17 cellular contexts compared by ENCODE assay signal in genomic region chr17:39662551-39663339, GRCh38. TPM values are rescaled to one million over a fixed set of nuclear protein-coding genes. Genes with fewer than 3 reads are reported as not detected.
A peak's percentile ranks its signal among the peaks of the same experiment; 100 is the strongest.
DNase-seq lines count a peak whose midpoint lies in the region; TF ChIP-seq lines count a peak whose summit lies in the region.
"Had no signal": no experiment of that assay in that cellular context is flagged by ENCODE, and none has a peak within 500 bp of the region (broad histone marks: within the 10 kb centered on the region; RNA-seq: fewer than 3 reads in every experiment).

No MANE protein-coding gene starts in this region.

- H3K27me3 ChIP-seq in dorsolateral prefrontal cortex (peaks cover 0 to 12% (median 0%) of the 10 kb centered on the region in 45 donors), mucosa of stomach (ENCODE audit: control insufficient read depth, insufficient read depth, low read length) (peaks cover 28% of the 10 kb centered on the region)

- H3K9me3 Mint-ChIP-seq in activated T-cell treated with anti-CD3 and anti-CD28 coated beads, Interleukin-2, amount 50 U/mL, for 24 hours, result no peaks in the 10 kb centered on the region
- H3K9me3 Mint-ChIP-seq: activated naive CD4-positive, alpha-beta T cell treated with anti-CD3 and anti-CD28 coated beads, Interleukin-2, amount 50 U/mL, for 24 hours; immature natural killer cell; naive thymus-derived CD4-positive, alpha-beta T cell; stimulated activated memory B cell treated with anti-CD40 and anti-IgM and Interleukin-4, amounts not matched to agents 10 μg/mL and 1 μg/mL and 100 μg/mL, for 72 hours had no signal

- no peaks in the 10 kb centered on the region for H3K9me3 ChIP-seq in HEK293 (ENCODE audit: control insufficient read depth, insufficient read depth, low read depth, low read length)
- H3K9me3 ChIP-seq in mucosa of stomach (ENCODE audit: control insufficient read depth, low read length), result no peaks in the 10 kb centered on the region
- H3K9me3 ChIP-seq: Peyer's patch had no signal

- peak overlapping the region; percentile 56 for H3K27ac ChIP-seq in 22Rv1
- no peak overlapping the region for H3K27ac ChIP-seq in HEK293 (ENCODE audit: extremely low read depth, low read depth, low read length)
- H3K27ac ChIP-seq in dorsolateral prefrontal cortex, result peak overlapping the region in 34 of 59 donors; percentile 2 to 95 (median 32)
- H3K27ac ChIP-seq: GM23248 had no signal

- CTCF ChIA-PET in HEK293 (lab: Yijun Ruan, JAX), result interaction anchor here (0.6 to 11.6 kb wide), 3 partner anchors 9 to 407 kb away, joined by 3 to 168 read pairs (median 12); partner anchors contain the start of gene PPP1R1B

- peaks cover 3 to 51% of the 10 kb centered on the region in 2 experiments; a peak in 1 of 3 replicates for H3K36me3 ChIP-seq in HEK293 (ENCODE audit: control insufficient read depth in 2 of 2, insufficient read depth in 1 of 2, low read length in 2 of 2)
- peaks cover 6% of the 10 kb centered on the region for H3K36me3 ChIP-seq in mucosa of stomach (ENCODE audit: control insufficient read depth, insufficient read depth, low read length)

- DNase-seq in dorsolateral prefrontal cortex (no peak), head of caudate nucleus (no peak), DMS153 treated with DMSO at 0.1 percent for 48 hours (lab: John Stamatoyannopoulos, UW; ENCODE audit: unreplicated experiment) (no peak), midbrain (lab: John Stamatoyannopoulos, UW) (no peak)
- no peak for DNase-seq in activated T-cell treated with anti-CD3 and anti-CD28 coated beads, Interleukin-2, amount 50 U/mL, for 24 hours
- DNase-seq: foreskin melanocyte; immature natural killer cell; naive thymus-derived CD4-positive, alpha-beta T cell; NCI-H1105 treated with DMSO at 0.1 percent for 48 hours; NCI-H510A treated with DMSO at 0.1 percent for 48 hours had no signal

- H3K4me1 ChIP-seq in HEK293 (ENCODE audit: control insufficient read depth, insufficient read depth, low read length), result peaks cover 9% of the 10 kb centered on the region
- H3K4me1 ChIP-seq in mucosa of stomach (ENCODE audit: control insufficient read depth, insufficient read depth, low read length), result peaks cover 52% of the 10 kb centered on the region

- intact Hi-C loops in dorsolateral prefrontal cortex (cut with DNase I), result loop anchor here in 1 of 2 donors (10.0 kb wide), 1 partner anchor 678 kb away; no protein-coding TSS in a partner anchor
- intact Hi-C loops in head of caudate nucleus (cut with DNase I), result no loop called here

- peaks cover 16% of the 10 kb centered on the region for H3K27me3 Mint-ChIP-seq in activated T-cell treated with anti-CD3 and anti-CD28 coated beads, Interleukin-2, amount 50 U/mL, for 24 hours

- no peak overlapping the region for H3K27ac Mint-ChIP-seq in activated T-cell treated with anti-CD3 and anti-CD28 coated beads, Interleukin-2, amount 50 U/mL, for 24 hours
- H3K27ac Mint-ChIP-seq: activated naive CD4-positive, alpha-beta T cell treated with anti-CD3 and anti-CD28 coated beads, Interleukin-2, amount 50 U/mL, for 24 hours; immature natural killer cell; stimulated activated memory B cell treated with anti-CD40 and anti-IgM and Interleukin-4, amounts not matched to agents 10 μg/mL and 1 μg/mL and 100 μg/mL, for 72 hours had no signal

- no peak for TF ChIP-seq CTCF in 22Rv1 (IDR thresholded peaks at IDR 0.05)
- no peak for TF ChIP-seq CTCF in HEK293 (tag by site-specific recombination; IDR thresholded peaks at IDR 0.05)
- no peak for TF ChIP-seq CTCF in dorsolateral prefrontal cortex (IDR thresholded peaks at IDR 0.05 in 54 of 56, conservative IDR thresholded peaks at IDR 0.05 in 2 of 56; ENCODE audit: low read depth in 1 of 56, partially characterized antibody in 56 of 56)

- peaks cover 12% of the 10 kb centered on the region for H3K4me1 Mint-ChIP-seq in activated T-cell treated with anti-CD3 and anti-CD28 coated beads, Interleukin-2, amount 50 U/mL, for 24 hours (ENCODE audit: low read depth)

- POLR2A ChIA-PET in HEK293 (lab: Yijun Ruan, JAX), result interaction anchor here (2.1 kb wide), 1 partner anchor 9 kb away, joined by 5 read pairs; no protein-coding TSS in a partner anchor

- H3K4me3 ChIP-seq in HEK293 (ENCODE audit: low read depth, low read length), result no peak overlapping the region
- H3K4me3 ChIP-seq in dorsolateral prefrontal cortex, result no peak overlapping the region
- no peak overlapping the region for H3K4me3 ChIP-seq in mucosa of stomach (ENCODE audit: low read length)
- H3K4me3 ChIP-seq: GM23248 had no signal

- H3K36me3 Mint-ChIP-seq in activated T-cell treated with anti-CD3 and anti-CD28 coated beads, Interleukin-2, amount 50 U/mL, for 24 hours (ENCODE audit: low read depth), result peaks cover 49% of the 10 kb centered on the region

- H3K4me3 Mint-ChIP-seq in activated T-cell treated with anti-CD3 and anti-CD28 coated beads, Interleukin-2, amount 50 U/mL, for 24 hours, result no peak overlapping the region
- H3K4me3 Mint-ChIP-seq: activated naive CD4-positive, alpha-beta T cell treated with anti-CD3 and anti-CD28 coated beads, Interleukin-2, amount 50 U/mL, for 24 hours; immature natural killer cell; stimulated activated memory B cell treated with anti-CD40 and anti-IgM and Interleukin-4, amounts not matched to agents 10 μg/mL and 1 μg/mL and 100 μg/mL, for 72 hours had no signal

- H3K9ac ChIP-seq in mucosa of stomach (ENCODE audit: low read length), result peak overlapping the region; percentile 13
- H3K9ac ChIP-seq: GM23248 had no signal

TF ChIP-seq in HEK293, 187 proteins besides CTCF, POLR2A, EP300 and RAD21:
- no peak for TF ChIP-seq ZNF114 (tag by site-specific recombination; IDR thresholded peaks at IDR 0.05)
- TF ChIP-seq ZNF394 (tag by site-specific recombination; IDR thresholded peaks at IDR 0.05; ENCODE audit: borderline replicate concordance), result no peak
- TF ChIP-seq ZNF366 (tag by site-specific recombination; conservative IDR thresholded peaks at IDR 0.05), result no peak
- no peak for TF ChIP-seq ZNF747 (tag by site-specific recombination; IDR thresholded peaks at IDR 0.05)
- TF ChIP-seq ZIC2 (tag by site-specific recombination; IDR thresholded peaks at IDR 0.05), result peak; percentile 83
- TF ChIP-seq HIC1 (tag by site-specific recombination; IDR thresholded peaks at IDR 0.05), result 0 out of 2 replicates have a peak, but pooled peaks have one; percentile 52
- no peak for TF ChIP-seq ZNF239 (tag by site-specific recombination; IDR thresholded peaks at IDR 0.05)
- TF ChIP-seq KLF1 (tag by site-specific recombination; IDR thresholded peaks at IDR 0.05), result peak; percentile 40
- peak; percentile 69 for TF ChIP-seq GLIS2 (tag by site-specific recombination; IDR thresholded peaks at IDR 0.05)
- no peak for TF ChIP-seq ZBTB20 (tag by site-specific recombination; IDR thresholded peaks at IDR 0.05)
- TF ChIP-seq ZNF121 (tag by site-specific recombination; IDR thresholded peaks at IDR 0.05), result peak; percentile 61
- TF ChIP-seq ZNF513 (tag by site-specific recombination; IDR thresholded peaks at IDR 0.05), result peak; percentile 82
- TF ChIP-seq ZNF146 (tag by site-specific recombination; IDR thresholded peaks at IDR 0.05), result no peak

RNA-seq across cellular contexts. Expression of gene TCAP, which starts 2.4 kb away (rescaled TPM):
- total RNA-seq in dorsolateral prefrontal cortex, result 10 to 100 TPM in 8 of 120 experiments, 1 to 10 TPM in 112; 1.6 to 14.9 (median 4.8) TPM

RNA-seq across cellular contexts. Expression of gene PNMT, which starts 5.5 kb away (rescaled TPM):
- 10 to 100 TPM in 15 of 120 experiments, 1 to 10 TPM in 105; 1.4 to 15.3 (median 6.7) TPM for total RNA-seq in dorsolateral prefrontal cortex
- total RNA-seq: GM23248 had no signal

RNA-seq across cellular contexts. Expression of gene PGAP3, which starts 25.1 kb away (rescaled TPM):
- total RNA-seq in dorsolateral prefrontal cortex, result 10 to 100 TPM; 14.2 to 41.1 (median 27.6) TPM

RNA-seq across cellular contexts. Expression of gene STARD3, which starts 25.8 kb away (rescaled TPM):
- total RNA-seq in dorsolateral prefrontal cortex, result 100 to 1,000 TPM in 9 of 120 experiments, 10 to 100 TPM in 111; 45.7 to 129 (median 71.4) TPM

RNA-seq across cellular contexts. Expression of gene PPP1R1B, which starts 36.0 kb away (rescaled TPM):
- 100 to 1,000 TPM in 119 of 120 experiments, 10 to 100 TPM in 1; 65.3 to 449 (median 214) TPM for total RNA-seq in dorsolateral prefrontal cortex
- total RNA-seq: GM23248; naive thymus-derived CD4-positive, alpha-beta T cell had no signal
